In the genomic region with DNA sequence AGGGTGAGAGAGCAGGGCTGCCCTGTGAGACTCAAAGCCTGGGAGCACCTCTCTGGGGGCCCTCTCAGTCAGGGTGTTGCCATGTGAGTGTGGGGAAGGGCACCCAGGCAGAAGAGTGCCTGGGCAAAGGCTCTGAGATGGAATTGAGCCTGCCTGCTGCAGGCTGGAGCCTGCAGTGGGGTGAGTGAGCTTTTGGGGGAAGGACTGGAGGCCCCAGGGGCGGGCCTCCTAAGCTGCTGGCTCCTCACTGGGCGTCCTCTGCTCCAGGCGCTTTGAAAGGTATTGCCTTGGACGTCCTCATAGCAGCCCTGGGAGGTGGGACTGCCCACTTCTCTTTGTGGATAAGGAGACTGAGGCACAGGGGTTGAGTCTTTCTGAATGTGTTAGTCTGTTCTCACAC, we compare ENCODE assay signal across 15 cellular contexts.
DNase-seq lines count a peak whose midpoint lies in the region; ATAC-seq, FAIRE-seq and TF ChIP-seq lines count a peak whose summit lies in the region.
"Had no signal": no experiment of that assay in that cellular context is flagged by ENCODE, and none has a peak within 500 bp of the region (broad histone marks: within the 10 kb centered on the region; RNA-seq: fewer than 3 reads in every experiment).

No MANE protein-coding gene starts in this region.

- no peaks in the 10 kb centered on the region for H3K9me3 ChIP-seq in small intestine (ENCODE audit: control insufficient read depth, low read depth)
- H3K9me3 ChIP-seq: left lung had no signal

- no peaks in the 10 kb centered on the region for H3K27me3 Mint-ChIP-seq in activated naive CD4-positive, alpha-beta T cell treated with anti-CD3 and anti-CD28 coated beads, Interleukin-2, amount 50 U/mL, for 24 hours
- no peaks in the 10 kb centered on the region for H3K27me3 Mint-ChIP-seq in activated naive CD4-positive, alpha-beta T cell treated with anti-CD3 and anti-CD28 coated beads, Interleukin-2, amount 10 ng/mL, durations not matched to agents 7 days and 5 days
- H3K27me3 Mint-ChIP-seq in activated T-helper 2 cell treated with anti-CD3 and anti-CD28 coated beads, Interferon-gamma antibody, Interleukin-2, Interleukin-4, amounts not matched to agents 10 μg/mL and 5 μg/mL and 100 μg/mL, durations not matched to agents 14 hours and 24 hours and 36 hours (ENCODE audit: low read depth), result no peaks in the 10 kb centered on the region
- H3K27me3 Mint-ChIP-seq in memory B cell, result no peaks in the 10 kb centered on the region
- no peaks in the 10 kb centered on the region for H3K27me3 Mint-ChIP-seq in type B pancreatic cell
- H3K27me3 Mint-ChIP-seq: activated naive CD8-positive, alpha-beta T cell had no signal

- no peak overlapping the region for H3K4me3 ChIP-seq in small intestine (ENCODE audit: low read depth in 1 of 2, low read length in 2 of 2)
- H3K4me3 ChIP-seq: left lung had no signal

- CTCF ChIA-PET in activated naive CD4-positive, alpha-beta T cell treated with anti-CD3 and anti-CD28 coated beads, Interleukin-2, amount 10 ng/mL, durations not matched to agents 7 days and 5 days (lab: Charles Lee), result interaction anchor here (1.5 kb wide), 1 partner anchor 61 kb away, joined by 4 read pairs; no protein-coding TSS in a partner anchor

- no peak for FAIRE-seq in small intestine (lab: Jason Lieb, UNC)

- H3K36me3 ChIP-seq in small intestine (ENCODE audit: control insufficient read depth in 2 of 2, insufficient read depth in 2 of 2, low read length in 2 of 2), result peaks cover 2 to 4% of the 10 kb centered on the region in 2 donors

- no peaks in the 10 kb centered on the region for H3K9me3 Mint-ChIP-seq in activated naive CD4-positive, alpha-beta T cell treated with anti-CD3 and anti-CD28 coated beads, Interleukin-2, amount 50 U/mL, for 24 hours
- peaks cover 7% of the 10 kb centered on the region for H3K9me3 Mint-ChIP-seq in activated naive CD4-positive, alpha-beta T cell treated with anti-CD3 and anti-CD28 coated beads, Interleukin-2, amount 10 ng/mL, durations not matched to agents 7 days and 5 days
- peaks cover 17% of the 10 kb centered on the region for H3K9me3 Mint-ChIP-seq in activated T-helper 2 cell treated with anti-CD3 and anti-CD28 coated beads, Interferon-gamma antibody, Interleukin-2, Interleukin-4, amounts not matched to agents 10 μg/mL and 5 μg/mL and 100 μg/mL, durations not matched to agents 14 hours and 24 hours and 36 hours
- H3K9me3 Mint-ChIP-seq in memory B cell (peaks cover 7% of the 10 kb centered on the region), type B pancreatic cell (no peaks in the 10 kb centered on the region)

- no peaks in the 10 kb centered on the region for H3K27me3 ChIP-seq in small intestine (ENCODE audit: control insufficient read depth in 2 of 2, insufficient read depth in 2 of 2, low read length in 2 of 2)
- H3K27me3 ChIP-seq: left lung had no signal

- H3K4me3 Mint-ChIP-seq in activated naive CD4-positive, alpha-beta T cell treated with anti-CD3 and anti-CD28 coated beads, Interleukin-2, amount 50 U/mL, for 24 hours, result no peak overlapping the region
- no peak overlapping the region for H3K4me3 Mint-ChIP-seq in activated naive CD4-positive, alpha-beta T cell treated with anti-CD3 and anti-CD28 coated beads, Interleukin-2, amount 10 ng/mL, durations not matched to agents 7 days and 5 days
- H3K4me3 Mint-ChIP-seq in activated T-helper 2 cell treated with anti-CD3 and anti-CD28 coated beads, Interferon-gamma antibody, Interleukin-2, Interleukin-4, amounts not matched to agents 10 μg/mL and 5 μg/mL and 100 μg/mL, durations not matched to agents 14 hours and 24 hours and 36 hours (ENCODE audit: low read depth), result no peak overlapping the region
- H3K4me3 Mint-ChIP-seq in memory B cell (no peak overlapping the region), type B pancreatic cell (peak overlapping the region; percentile 10)
- H3K4me3 Mint-ChIP-seq: activated naive CD8-positive, alpha-beta T cell had no signal

- peaks cover 4% of the 10 kb centered on the region for H3K36me3 Mint-ChIP-seq in activated naive CD4-positive, alpha-beta T cell treated with anti-CD3 and anti-CD28 coated beads, Interleukin-2, amount 50 U/mL, for 24 hours
- H3K36me3 Mint-ChIP-seq in activated naive CD4-positive, alpha-beta T cell treated with anti-CD3 and anti-CD28 coated beads, Interleukin-2, amount 10 ng/mL, durations not matched to agents 7 days and 5 days, result peaks cover 76% of the 10 kb centered on the region
- peaks cover 75% of the 10 kb centered on the region for H3K36me3 Mint-ChIP-seq in activated T-helper 2 cell treated with anti-CD3 and anti-CD28 coated beads, Interferon-gamma antibody, Interleukin-2, Interleukin-4, amounts not matched to agents 10 μg/mL and 5 μg/mL and 100 μg/mL, durations not matched to agents 14 hours and 24 hours and 36 hours (ENCODE audit: low read depth)
- peaks cover 32% of the 10 kb centered on the region for H3K36me3 Mint-ChIP-seq in memory B cell
- H3K36me3 Mint-ChIP-seq in type B pancreatic cell, result peaks cover 20% of the 10 kb centered on the region

- no peak for ATAC-seq in memory B cell (ENCODE audit: low read depth)
- ATAC-seq: left lung, right cardiac atrium had no signal

- DNase-seq in activated naive CD4-positive, alpha-beta T cell treated with anti-CD3 and anti-CD28 coated beads, Interleukin-2, amount 10 ng/mL, durations not matched to agents 7 days and 5 days, result no peak
- DNase-seq in activated T-helper 2 cell treated with anti-CD3 and anti-CD28 coated beads, Interferon-gamma antibody, Interleukin-2, Interleukin-4, amounts not matched to agents 10 μg/mL and 5 μg/mL and 100 μg/mL, durations not matched to agents 14 hours and 24 hours and 36 hours (ENCODE audit: low spot score), result no peak
- no peak for DNase-seq in memory B cell (ENCODE audit: low spot score in 2 of 2)
- no peak for DNase-seq in type B pancreatic cell (ENCODE audit: extremely low spot score, unreplicated experiment)
- no peak for DNase-seq in COR-L47 (lab: John Stamatoyannopoulos, UW)
- no peak for DNase-seq in small intestine
- DNase-seq in NCI-H2196 (lab: John Stamatoyannopoulos, UW; ENCODE audit: unreplicated experiment), result no peak
- DNase-seq: caudate nucleus; left lung; NCI-H1105; right cardiac atrium; SIG-M5; stimulated activated CD4-positive, alpha-beta T cell treated with anti-CD3 and anti-CD28 coated beads, Interleukin-2, amount 100 ng/mL, for 24 hours had no signal

- peak overlapping the region in 1 of 2 donors; percentile 2 for H3K27ac ChIP-seq in small intestine (ENCODE audit: low read depth in 1 of 2, low read length in 1 of 2)
- H3K27ac ChIP-seq: left lung had no signal

- no peak for TF ChIP-seq CTCF in type B pancreatic cell (conservative IDR thresholded peaks at IDR 0.05)

- WGBS in small intestine, 3 donors, result 90 to 98% (median 91%) methylated on average over 4 of the region's 4 CpGs

- peaks cover 84% of the 10 kb centered on the region for H3K4me1 Mint-ChIP-seq in activated naive CD4-positive, alpha-beta T cell treated with anti-CD3 and anti-CD28 coated beads, Interleukin-2, amount 50 U/mL, for 24 hours
- H3K4me1 Mint-ChIP-seq in activated naive CD4-positive, alpha-beta T cell treated with anti-CD3 and anti-CD28 coated beads, Interleukin-2, amount 10 ng/mL, durations not matched to agents 7 days and 5 days, result peaks cover 72% of the 10 kb centered on the region
- H3K4me1 Mint-ChIP-seq in activated T-helper 2 cell treated with anti-CD3 and anti-CD28 coated beads, Interferon-gamma antibody, Interleukin-2, Interleukin-4, amounts not matched to agents 10 μg/mL and 5 μg/mL and 100 μg/mL, durations not matched to agents 14 hours and 24 hours and 36 hours (ENCODE audit: low read depth), result peaks cover 49% of the 10 kb centered on the region
- H3K4me1 Mint-ChIP-seq in memory B cell (peaks cover 52% of the 10 kb centered on the region), type B pancreatic cell (ENCODE audit: unreplicated experiment) (peaks cover 35% of the 10 kb centered on the region)

- peaks cover 0 to 13% of the 10 kb centered on the region in 2 donors for H3K4me1 ChIP-seq in small intestine (ENCODE audit: control insufficient read depth in 2 of 2, insufficient read depth in 1 of 2, low read depth in 1 of 2, low read length in 1 of 2)

- peak overlapping the region; percentile 3 for H3K27ac Mint-ChIP-seq in activated naive CD4-positive, alpha-beta T cell treated with anti-CD3 and anti-CD28 coated beads, Interleukin-2, amount 50 U/mL, for 24 hours
- H3K27ac Mint-ChIP-seq in activated naive CD4-positive, alpha-beta T cell treated with anti-CD3 and anti-CD28 coated beads, Interleukin-2, amount 10 ng/mL, durations not matched to agents 7 days and 5 days, result no peak overlapping the region
- peak overlapping the region; percentile 60 for H3K27ac Mint-ChIP-seq in activated T-helper 2 cell treated with anti-CD3 and anti-CD28 coated beads, Interferon-gamma antibody, Interleukin-2, Interleukin-4, amounts not matched to agents 10 μg/mL and 5 μg/mL and 100 μg/mL, durations not matched to agents 14 hours and 24 hours and 36 hours
- H3K27ac Mint-ChIP-seq in memory B cell (peak overlapping the region; percentile 75), type B pancreatic cell (peak overlapping the region; percentile 59)

- intact Hi-C loops in activated T-helper 2 cell treated with anti-CD3 and anti-CD28 coated beads, Interferon-gamma antibody, Interleukin-2, Interleukin-4, amounts not matched to agents 10 μg/mL and 5 μg/mL and 100 μg/mL, durations not matched to agents 14 hours and 24 hours and 36 hours (cut with micrococcal nuclease), result no loop called here
